Comparison of ENCODE assay signal across 9 cellular contexts in the genomic region with DNA sequence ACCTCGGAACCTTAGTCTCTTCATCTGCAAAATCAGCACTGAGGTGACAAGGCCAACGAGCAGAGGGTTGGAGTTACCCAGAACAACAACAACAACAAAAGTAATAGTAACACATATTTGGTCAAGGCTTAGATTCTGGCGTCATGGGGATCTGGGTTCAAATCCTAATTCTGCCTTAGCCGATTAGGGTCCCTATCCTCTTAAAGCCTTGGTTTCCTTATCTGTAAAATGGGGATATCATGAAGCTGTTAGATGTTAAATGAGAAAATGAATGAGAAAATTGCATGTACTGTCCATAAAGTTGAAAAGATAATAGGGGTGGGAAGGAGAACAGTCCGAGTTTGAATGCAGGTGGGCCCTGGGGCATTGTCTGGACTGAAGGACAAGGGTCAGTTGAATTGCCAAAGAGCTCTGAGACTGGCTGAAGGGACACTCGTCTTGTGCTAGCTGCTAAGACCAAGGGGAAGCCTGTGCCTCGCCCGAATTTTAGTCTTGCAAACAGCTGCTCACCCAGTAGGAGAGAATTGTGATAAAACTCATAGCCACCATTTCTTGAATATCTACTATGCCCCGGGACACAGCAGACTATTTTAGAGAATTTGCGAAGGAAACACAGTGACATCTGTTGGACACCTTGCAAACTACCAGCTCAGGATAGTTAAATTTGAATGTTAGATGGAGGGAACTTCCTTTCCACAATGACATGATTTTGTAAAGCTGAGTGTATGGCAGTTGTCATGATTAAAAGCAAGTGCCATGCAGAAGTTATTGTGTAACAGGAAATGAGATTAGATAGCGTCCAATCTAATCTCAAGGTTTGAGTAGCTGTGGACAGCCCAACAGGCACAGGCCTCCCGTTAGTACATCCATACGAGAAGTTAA. TPM values are rescaled to one million over a fixed set of nuclear protein-coding genes. Genes with fewer than 3 reads are reported as not detected.
DNase-seq lines count a peak whose midpoint lies in the region; ATAC-seq and TF ChIP-seq lines count a peak whose summit lies in the region.
"Had no signal": no experiment of that assay in that cellular context is flagged by ENCODE, and none has a peak within 500 bp of the region (broad histone marks: within the 10 kb centered on the region; RNA-seq: fewer than 3 reads in every experiment).

No MANE protein-coding gene starts in this region.

- BruUV-seq in PC-3 (replicated peaks; lab: Mats Ljungman, UMichigan): no TSS peak

- H3K27me3 ChIP-seq in PC-3 (ENCODE audit: low read length) (no peaks in the 10 kb centered on the region), adrenal gland (no peaks in the 10 kb centered on the region), right atrium auricular region (no peaks in the 10 kb centered on the region)
- H3K27me3 ChIP-seq: BLaER1 treated with 17β-estradiol and CSF1 and Interleukin-3, amounts not matched to agents 10 nM and 100 nM had no signal

- H3K9me3 ChIP-seq in PC-3 (ENCODE audit: low read length) (no peaks in the 10 kb centered on the region), adrenal gland (replicated peaks in 1 of 3) (no peaks in the 10 kb centered on the region), right atrium auricular region (no peaks in the 10 kb centered on the region)
- H3K9me3 ChIP-seq: BLaER1 treated with 17β-estradiol and CSF1 and Interleukin-3, amounts not matched to agents 10 nM and 100 nM had no signal

- peak overlapping the region; percentile 67 for H2AFZ ChIP-seq in PC-3 (ENCODE audit: low read length)

- no peak overlapping the region for H3K9ac ChIP-seq in PC-3 (ENCODE audit: low read length)
- H3K9ac ChIP-seq: BLaER1 treated with 17β-estradiol and CSF1 and Interleukin-3, amounts not matched to agents 10 nM and 100 nM had no signal

- no peaks in the 10 kb centered on the region for H3K9me2 ChIP-seq in PC-3 (replicated peaks; ENCODE audit: low read length)

- no peak for TF ChIP-seq POLR2A in adrenal gland (IDR thresholded peaks at IDR 0.05)

- H4K20me1 ChIP-seq in PC-3 (ENCODE audit: low read length): no peaks in the 10 kb centered on the region
- H4K20me1 ChIP-seq: BLaER1 treated with 17β-estradiol and CSF1 and Interleukin-3, amounts not matched to agents 10 nM and 100 nM had no signal

- no peaks in the 10 kb centered on the region for H3F3A ChIP-seq in PC-3 (ENCODE audit: low read length, unreplicated experiment)

- H3K4me1 ChIP-seq in PC-3 (ENCODE audit: insufficient read depth, low read length): no peaks in the 10 kb centered on the region
- H3K4me1 ChIP-seq in adrenal gland (replicated peaks in 1 of 2): no peaks in the 10 kb centered on the region
- no peaks in the 10 kb centered on the region for H3K4me1 ChIP-seq in right atrium auricular region

- no peak overlapping the region for H3K4me3 ChIP-seq in Jurkat, Clone E6-1 (ENCODE audit: low read length)
- no peak overlapping the region for H3K4me3 ChIP-seq in PC-3 (ENCODE audit: low read length)
- no peak overlapping the region for H3K4me3 ChIP-seq in adrenal gland
- no peak overlapping the region for H3K4me3 ChIP-seq in right atrium auricular region
- H3K4me3 ChIP-seq in skeletal muscle cell (ENCODE audit: low read depth, low read length): no peak overlapping the region
- H3K4me3 ChIP-seq: BLaER1 treated with 17β-estradiol and CSF1 and Interleukin-3, amounts not matched to agents 10 nM and 100 nM had no signal

- WGBS in adrenal gland, 4 donors: 27 to 34% (median 30%) methylated on average over 13 of the region's 13 CpGs

- no peaks in the 10 kb centered on the region for H3K79me2 ChIP-seq in PC-3 (ENCODE audit: low read length)

- CTCF ChIA-PET in PC-3 (lab: Charles Lee): interaction anchor here (0.5 to 1.2 kb wide), 17 partner anchors 12 to 390 kb away, joined by 3 to 16 read pairs (median 4); partner anchors contain the start of gene POP5

- ATAC-seq in PC-3: peak; percentile 88

- DNase-seq in NCI-H1417 (lab: John Stamatoyannopoulos, UW) (peak in 2 of 3 experiments; percentile 62 to 68), NCI-H1417 treated with DMSO at 0.1 percent for 48 hours (lab: John Stamatoyannopoulos, UW) (no peak), PC-3 (peak; percentile 83), adrenal gland (peak; percentile 20 to 65 (median 35)), right atrium auricular region (ENCODE audit: low spot score) (no peak), skeletal muscle cell (ENCODE audit: low read depth) (peak; percentile 15), COLO668 (lab: John Stamatoyannopoulos, UW; ENCODE audit: unreplicated experiment) (no peak)
- DNase-seq in Jurkat, Clone E6-1 (ENCODE audit: low read depth, low spot score): peak; percentile 86

- intact Hi-C loops in PC-3 (cut with micrococcal nuclease) (loop anchor here (1.0 to 5.0 kb wide), 6 partner anchors 27 to 387 kb away; partner anchors contain the start of gene UNC119B), adrenal gland (cut with DNase I) (loop anchor here (10.0 kb wide), 3 partner anchors 217 to 387 kb away; partner anchors contain the start of genes CABP1 (in 2 of the 2) and POP5 (in 1 of the 2))

- H3K36me3 ChIP-seq in PC-3 (ENCODE audit: low read depth, low read length) (no peaks in the 10 kb centered on the region), adrenal gland (replicated peaks in 1 of 2) (no peaks in the 10 kb centered on the region), right atrium auricular region (no peaks in the 10 kb centered on the region)
- H3K36me3 ChIP-seq: BLaER1 treated with 17β-estradiol and CSF1 and Interleukin-3, amounts not matched to agents 10 nM and 100 nM had no signal

- TF ChIP-seq CTCF in PC-3 (conservative IDR thresholded peaks at IDR 0.05; ENCODE audit: low read depth, low read length) (peak; percentile 94), adrenal gland (IDR thresholded peaks at IDR 0.05) (peak; percentile 49 to 84 (median 78)), right atrium auricular region (IDR thresholded peaks at IDR 0.05) (peak; percentile 58 to 78)

- POLR2A ChIA-PET in PC-3 (lab: Charles Lee; ENCODE audit: unreplicated experiment): interaction anchor here (0.5 to 0.6 kb wide), 3 partner anchors 322 to 442 kb away, joined by 3 to 5 read pairs (median 4); no protein-coding TSS in a partner anchor

- no peak overlapping the region for H3K27ac ChIP-seq in PC-3 (ENCODE audit: low read length)
- no peak overlapping the region for H3K27ac ChIP-seq in adrenal gland
- no peak overlapping the region for H3K27ac ChIP-seq in right atrium auricular region

- peak overlapping the region; percentile 25; the same call in 1 of the 2 replicates for H3K4me2 ChIP-seq in PC-3 (ENCODE audit: low read length)

RNA-seq across cellular contexts. Expression of gene HNF1A, which starts 6.8 kb away (rescaled TPM):
- not detected for polyA plus RNA-seq in Jurkat, Clone E6-1 (2012; ENCODE audit: insufficient read depth, insufficient read length)
- total RNA-seq in PC-3 (2014; rRNA removed): not detected in 2 replicates
- under 1 TPM in 1 of 8 donors, not detected in 7; 0.08 TPM for total RNA-seq in adrenal gland
- under 1 TPM in 1 of 3 donors, not detected in 2; 0.03 TPM for polyA plus RNA-seq in adrenal gland
- total RNA-seq in right atrium auricular region: not detected

RNA-seq across cellular contexts. Expression of gene C12orf43, which starts 44.7 kb away (rescaled TPM):
- polyA plus RNA-seq in Jurkat, Clone E6-1 (2012; ENCODE audit: insufficient read depth, insufficient read length): 18.7 TPM
- 35.4 and 36.1 TPM in 2 replicates for total RNA-seq in PC-3 (2014; rRNA removed)
- 10 to 100 TPM in 7 of 8 donors, 1 to 10 TPM in 1; 8.9 to 19.2 (median 13.4) TPM for total RNA-seq in adrenal gland
- polyA plus RNA-seq in adrenal gland: 10 to 100 TPM; 10.9 to 14.6 (median 13.0) TPM
- 10 to 100 TPM in 1 of 2 donors, 1 to 10 TPM in 1; 8.8 to 12.1 TPM for total RNA-seq in right atrium auricular region

Comparison
In these comparisons a context has a peak if more than half of its experiments do, and no peak if none do; other contexts are left out.
1. DNase-seq: peak in NCI-H1417 (2 of 3), Jurkat, Clone E6-1 (single experiment), PC-3 (single experiment), adrenal gland (7 of 7) and skeletal muscle cell (single experiment); none in NCI-H1417 treated with DMSO at 0.1 percent for 48 hours (single experiment), right atrium auricular region (single experiment) and COLO668 (single experiment).
2. Peak in every context shown above with its lines, with median percentiles within 50 percentile points of each other: CTCF ChIP-seq.